Comparison of ENCODE assay signal across 1 cellular context in the genomic region with DNA sequence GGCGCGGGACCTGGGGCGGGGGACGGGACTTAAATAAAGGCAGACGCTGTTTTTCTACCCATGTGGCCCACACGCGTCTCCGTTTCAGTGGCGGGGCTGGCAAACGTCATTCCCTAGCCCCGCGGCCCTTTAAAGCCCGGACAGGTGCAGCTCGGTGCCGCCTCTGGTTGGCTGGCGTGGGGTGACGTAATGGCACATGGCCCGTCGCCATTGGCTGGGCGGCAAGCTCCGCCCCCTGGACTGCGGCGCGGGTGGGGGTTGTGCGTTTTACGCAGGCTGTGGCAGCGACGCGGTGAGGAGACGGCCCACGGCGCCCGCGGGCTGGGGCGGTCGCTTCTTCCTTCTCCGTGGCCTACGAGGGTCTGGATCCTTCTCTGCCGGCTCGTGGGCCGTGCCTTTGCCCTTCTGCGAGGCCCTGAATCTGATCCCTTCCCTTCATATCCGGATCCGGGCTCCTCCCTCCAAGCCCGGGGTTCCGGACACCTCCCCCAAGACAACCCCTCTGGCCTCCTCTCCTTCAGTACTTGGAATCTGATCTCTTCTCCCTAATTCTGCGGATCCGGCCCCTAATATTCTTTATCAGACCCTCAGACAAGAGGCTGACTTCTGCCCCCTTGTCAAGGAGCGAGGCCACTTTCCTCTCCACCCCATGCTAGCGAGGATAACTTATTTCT.
TF ChIP-seq lines count a peak whose summit lies in the region.

A gene with protein sequence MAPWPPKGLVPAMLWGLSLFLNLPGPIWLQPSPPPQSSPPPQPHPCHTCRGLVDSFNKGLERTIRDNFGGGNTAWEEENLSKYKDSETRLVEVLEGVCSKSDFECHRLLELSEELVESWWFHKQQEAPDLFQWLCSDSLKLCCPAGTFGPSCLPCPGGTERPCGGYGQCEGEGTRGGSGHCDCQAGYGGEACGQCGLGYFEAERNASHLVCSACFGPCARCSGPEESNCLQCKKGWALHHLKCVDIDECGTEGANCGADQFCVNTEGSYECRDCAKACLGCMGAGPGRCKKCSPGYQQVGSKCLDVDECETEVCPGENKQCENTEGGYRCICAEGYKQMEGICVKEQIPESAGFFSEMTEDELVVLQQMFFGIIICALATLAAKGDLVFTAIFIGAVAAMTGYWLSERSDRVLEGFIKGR (plus strand): TSS at position 274 of the 674 bp plus-strand sequence. CDS start 605 bp downstream, outside the sequence.

TF ChIP-seq in K562, 482 proteins besides CTCF, POLR2A, EP300 and RAD21 (continued from another document and continues in another):
- peak; percentile 88 for TF ChIP-seq JUN (IDR thresholded peaks at IDR 0.05; ENCODE audit: borderline replicate concordance, low read depth, low read length)
- TF ChIP-seq JUN (CRISPR knock-in tag; IDR thresholded peaks at IDR 0.05; ENCODE audit: borderline replicate concordance): peak; percentile 11; the same call in 1 of the 2 replicates
- TF ChIP-seq, protein P1, sequence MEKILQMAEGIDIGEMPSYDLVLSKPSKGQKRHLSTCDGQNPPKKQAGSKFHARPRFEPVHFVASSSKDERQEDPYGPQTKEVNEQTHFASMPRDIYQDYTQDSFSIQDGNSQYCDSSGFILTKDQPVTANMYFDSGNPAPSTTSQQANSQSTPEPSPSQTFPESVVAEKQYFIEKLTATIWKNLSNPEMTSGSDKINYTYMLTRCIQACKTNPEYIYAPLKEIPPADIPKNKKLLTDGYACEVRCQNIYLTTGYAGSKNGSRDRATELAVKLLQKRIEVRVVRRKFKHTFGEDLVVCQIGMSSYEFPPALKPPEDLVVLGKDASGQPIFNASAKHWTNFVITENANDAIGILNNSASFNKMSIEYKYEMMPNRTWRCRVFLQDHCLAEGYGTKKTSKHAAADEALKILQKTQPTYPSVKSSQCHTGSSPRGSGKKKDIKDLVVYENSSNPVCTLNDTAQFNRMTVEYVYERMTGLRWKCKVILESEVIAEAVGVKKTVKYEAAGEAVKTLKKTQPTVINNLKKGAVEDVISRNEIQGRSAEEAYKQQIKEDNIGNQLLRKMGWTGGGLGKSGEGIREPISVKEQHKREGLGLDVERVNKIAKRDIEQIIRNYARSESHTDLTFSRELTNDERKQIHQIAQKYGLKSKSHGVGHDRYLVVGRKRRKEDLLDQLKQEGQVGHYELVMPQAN (IDR thresholded peaks at IDR 0.05; ENCODE audit: borderline replicate concordance): peak; percentile 59; the same call in 1 of the 2 replicates
- TF ChIP-seq, protein P2, sequence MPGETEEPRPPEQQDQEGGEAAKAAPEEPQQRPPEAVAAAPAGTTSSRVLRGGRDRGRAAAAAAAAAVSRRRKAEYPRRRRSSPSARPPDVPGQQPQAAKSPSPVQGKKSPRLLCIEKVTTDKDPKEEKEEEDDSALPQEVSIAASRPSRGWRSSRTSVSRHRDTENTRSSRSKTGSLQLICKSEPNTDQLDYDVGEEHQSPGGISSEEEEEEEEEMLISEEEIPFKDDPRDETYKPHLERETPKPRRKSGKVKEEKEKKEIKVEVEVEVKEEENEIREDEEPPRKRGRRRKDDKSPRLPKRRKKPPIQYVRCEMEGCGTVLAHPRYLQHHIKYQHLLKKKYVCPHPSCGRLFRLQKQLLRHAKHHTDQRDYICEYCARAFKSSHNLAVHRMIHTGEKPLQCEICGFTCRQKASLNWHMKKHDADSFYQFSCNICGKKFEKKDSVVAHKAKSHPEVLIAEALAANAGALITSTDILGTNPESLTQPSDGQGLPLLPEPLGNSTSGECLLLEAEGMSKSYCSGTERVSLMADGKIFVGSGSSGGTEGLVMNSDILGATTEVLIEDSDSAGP (CRISPR knock-in tag; IDR thresholded peaks at IDR 0.05): peak; percentile 84; the same call in 1 of the 2 replicates
- TF ChIP-seq ZNF146 (CRISPR knock-in tag; IDR thresholded peaks at IDR 0.05; ENCODE audit: unreplicated experiment): no peak
- no peak for TF ChIP-seq PYGO2 (tag; IDR thresholded peaks at IDR 0.05)
- TF ChIP-seq, protein P3, sequence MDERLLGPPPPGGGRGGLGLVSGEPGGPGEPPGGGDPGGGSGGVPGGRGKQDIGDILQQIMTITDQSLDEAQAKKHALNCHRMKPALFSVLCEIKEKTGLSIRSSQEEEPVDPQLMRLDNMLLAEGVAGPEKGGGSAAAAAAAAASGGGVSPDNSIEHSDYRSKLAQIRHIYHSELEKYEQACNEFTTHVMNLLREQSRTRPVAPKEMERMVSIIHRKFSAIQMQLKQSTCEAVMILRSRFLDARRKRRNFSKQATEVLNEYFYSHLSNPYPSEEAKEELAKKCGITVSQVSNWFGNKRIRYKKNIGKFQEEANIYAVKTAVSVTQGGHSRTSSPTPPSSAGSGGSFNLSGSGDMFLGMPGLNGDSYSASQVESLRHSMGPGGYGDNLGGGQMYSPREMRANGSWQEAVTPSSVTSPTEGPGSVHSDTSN (CRISPR knock-in tag; IDR thresholded peaks at IDR 0.05; ENCODE audit: low read depth): no peak
- TF ChIP-seq, protein P3 (tag; conservative IDR thresholded peaks at IDR 0.05; ENCODE audit: low read depth): no peak
- TF ChIP-seq, protein P4, sequence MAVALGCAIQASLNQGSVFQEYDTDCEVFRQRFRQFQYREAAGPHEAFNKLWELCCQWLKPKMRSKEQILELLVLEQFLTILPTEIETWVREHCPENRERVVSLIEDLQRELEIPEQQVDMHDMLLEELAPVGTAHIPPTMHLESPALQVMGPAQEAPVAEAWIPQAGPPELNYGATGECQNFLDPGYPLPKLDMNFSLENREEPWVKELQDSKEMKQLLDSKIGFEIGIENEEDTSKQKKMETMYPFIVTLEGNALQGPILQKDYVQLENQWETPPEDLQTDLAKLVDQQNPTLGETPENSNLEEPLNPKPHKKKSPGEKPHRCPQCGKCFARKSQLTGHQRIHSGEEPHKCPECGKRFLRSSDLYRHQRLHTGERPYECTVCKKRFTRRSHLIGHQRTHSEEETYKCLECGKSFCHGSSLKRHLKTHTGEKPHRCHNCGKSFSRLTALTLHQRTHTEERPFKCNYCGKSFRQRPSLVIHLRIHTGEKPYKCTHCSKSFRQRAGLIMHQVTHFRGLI (CRISPR knock-in tag; IDR thresholded peaks at IDR 0.05): no peak
- TF ChIP-seq ZNF583 (CRISPR knock-in tag; IDR thresholded peaks at IDR 0.05): no peak
- TF ChIP-seq ZNF695 (CRISPR knock-in tag; IDR thresholded peaks at IDR 0.05): no peak
- peak; percentile 93 for TF ChIP-seq KDM5B (IDR thresholded peaks at IDR 0.05; ENCODE audit: insufficient replicate concordance, low read depth, low read length)
- TF ChIP-seq, protein P5, sequence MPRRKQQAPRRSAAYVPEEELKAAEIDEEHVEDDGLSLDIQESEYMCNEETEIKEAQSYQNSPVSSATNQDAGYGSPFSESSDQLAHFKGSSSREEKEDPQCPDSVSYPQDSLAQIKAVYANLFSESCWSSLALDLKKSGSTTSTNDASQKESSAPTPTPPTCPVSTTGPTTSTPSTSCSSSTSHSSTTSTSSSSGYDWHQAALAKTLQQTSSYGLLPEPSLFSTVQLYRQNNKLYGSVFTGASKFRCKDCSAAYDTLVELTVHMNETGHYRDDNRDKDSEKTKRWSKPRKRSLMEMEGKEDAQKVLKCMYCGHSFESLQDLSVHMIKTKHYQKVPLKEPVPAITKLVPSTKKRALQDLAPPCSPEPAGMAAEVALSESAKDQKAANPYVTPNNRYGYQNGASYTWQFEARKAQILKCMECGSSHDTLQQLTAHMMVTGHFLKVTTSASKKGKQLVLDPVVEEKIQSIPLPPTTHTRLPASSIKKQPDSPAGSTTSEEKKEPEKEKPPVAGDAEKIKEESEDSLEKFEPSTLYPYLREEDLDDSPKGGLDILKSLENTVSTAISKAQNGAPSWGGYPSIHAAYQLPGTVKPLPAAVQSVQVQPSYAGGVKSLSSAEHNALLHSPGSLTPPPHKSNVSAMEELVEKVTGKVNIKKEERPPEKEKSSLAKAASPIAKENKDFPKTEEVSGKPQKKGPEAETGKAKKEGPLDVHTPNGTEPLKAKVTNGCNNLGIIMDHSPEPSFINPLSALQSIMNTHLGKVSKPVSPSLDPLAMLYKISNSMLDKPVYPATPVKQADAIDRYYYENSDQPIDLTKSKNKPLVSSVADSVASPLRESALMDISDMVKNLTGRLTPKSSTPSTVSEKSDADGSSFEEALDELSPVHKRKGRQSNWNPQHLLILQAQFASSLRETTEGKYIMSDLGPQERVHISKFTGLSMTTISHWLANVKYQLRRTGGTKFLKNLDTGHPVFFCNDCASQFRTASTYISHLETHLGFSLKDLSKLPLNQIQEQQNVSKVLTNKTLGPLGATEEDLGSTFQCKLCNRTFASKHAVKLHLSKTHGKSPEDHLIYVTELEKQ (CRISPR knock-in tag; IDR thresholded peaks at IDR 0.05): no peak
- TF ChIP-seq MYC (IDR thresholded peaks at IDR 0.05; ENCODE audit: low read depth, low read length): peak; percentile 84
- peak; percentile 73; the same call in 1 of the 2 replicates for TF ChIP-seq MYC (CRISPR knock-in tag; IDR thresholded peaks at IDR 0.05; ENCODE audit: borderline replicate concordance, low read depth)
- TF ChIP-seq KAT7 (CRISPR knock-in tag; IDR thresholded peaks at IDR 0.05; ENCODE audit: borderline replicate concordance): no peak
- no peak for TF ChIP-seq MAFF (IDR thresholded peaks at IDR 0.05; ENCODE audit: low read length)
- TF ChIP-seq SAFB (IDR thresholded peaks at IDR 0.05; ENCODE audit: borderline replicate concordance, low read depth, low read length): peak; percentile 91
- TF ChIP-seq ZNF551 (CRISPR knock-in tag; IDR thresholded peaks at IDR 0.05): no peak
- TF ChIP-seq CEBPB (tag; IDR thresholded peaks at IDR 0.05): peak; percentile 39; the same call in 1 of the 2 replicates
- TF ChIP-seq KLF6 (CRISPR knock-in tag; IDR thresholded peaks at IDR 0.05; ENCODE audit: borderline replicate concordance): no peak
- no peak for TF ChIP-seq PRMT5 (CRISPR knock-in tag; IDR thresholded peaks at IDR 0.05)
- TF ChIP-seq ZNF830 (CRISPR knock-in tag; IDR thresholded peaks at IDR 0.05): no peak
- TF ChIP-seq ZNF79 (CRISPR knock-in tag; IDR thresholded peaks at IDR 0.05; ENCODE audit: low read depth): no peak
- TF ChIP-seq, protein P6, sequence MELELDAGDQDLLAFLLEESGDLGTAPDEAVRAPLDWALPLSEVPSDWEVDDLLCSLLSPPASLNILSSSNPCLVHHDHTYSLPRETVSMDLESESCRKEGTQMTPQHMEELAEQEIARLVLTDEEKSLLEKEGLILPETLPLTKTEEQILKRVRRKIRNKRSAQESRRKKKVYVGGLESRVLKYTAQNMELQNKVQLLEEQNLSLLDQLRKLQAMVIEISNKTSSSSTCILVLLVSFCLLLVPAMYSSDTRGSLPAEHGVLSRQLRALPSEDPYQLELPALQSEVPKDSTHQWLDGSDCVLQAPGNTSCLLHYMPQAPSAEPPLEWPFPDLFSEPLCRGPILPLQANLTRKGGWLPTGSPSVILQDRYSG (tag; conservative IDR thresholded peaks at IDR 0.05; ENCODE audit: low read depth): no peak
- peak; percentile 89 for TF ChIP-seq CREB1 (IDR thresholded peaks at IDR 0.05)
- TF ChIP-seq CREB1 (CRISPR knock-in tag; IDR thresholded peaks at IDR 0.05): peak; percentile 89
- no peak for TF ChIP-seq ZNF668 (CRISPR knock-in tag; IDR thresholded peaks at IDR 0.05)
- TF ChIP-seq, protein P7, sequence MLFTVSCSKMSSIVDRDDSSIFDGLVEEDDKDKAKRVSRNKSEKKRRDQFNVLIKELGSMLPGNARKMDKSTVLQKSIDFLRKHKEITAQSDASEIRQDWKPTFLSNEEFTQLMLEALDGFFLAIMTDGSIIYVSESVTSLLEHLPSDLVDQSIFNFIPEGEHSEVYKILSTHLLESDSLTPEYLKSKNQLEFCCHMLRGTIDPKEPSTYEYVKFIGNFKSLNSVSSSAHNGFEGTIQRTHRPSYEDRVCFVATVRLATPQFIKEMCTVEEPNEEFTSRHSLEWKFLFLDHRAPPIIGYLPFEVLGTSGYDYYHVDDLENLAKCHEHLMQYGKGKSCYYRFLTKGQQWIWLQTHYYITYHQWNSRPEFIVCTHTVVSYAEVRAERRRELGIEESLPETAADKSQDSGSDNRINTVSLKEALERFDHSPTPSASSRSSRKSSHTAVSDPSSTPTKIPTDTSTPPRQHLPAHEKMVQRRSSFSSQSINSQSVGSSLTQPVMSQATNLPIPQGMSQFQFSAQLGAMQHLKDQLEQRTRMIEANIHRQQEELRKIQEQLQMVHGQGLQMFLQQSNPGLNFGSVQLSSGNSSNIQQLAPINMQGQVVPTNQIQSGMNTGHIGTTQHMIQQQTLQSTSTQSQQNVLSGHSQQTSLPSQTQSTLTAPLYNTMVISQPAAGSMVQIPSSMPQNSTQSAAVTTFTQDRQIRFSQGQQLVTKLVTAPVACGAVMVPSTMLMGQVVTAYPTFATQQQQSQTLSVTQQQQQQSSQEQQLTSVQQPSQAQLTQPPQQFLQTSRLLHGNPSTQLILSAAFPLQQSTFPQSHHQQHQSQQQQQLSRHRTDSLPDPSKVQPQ (CRISPR knock-in tag; IDR thresholded peaks at IDR 0.05; ENCODE audit: borderline replicate concordance): no peak
- no peak for TF ChIP-seq PHB2 (IDR thresholded peaks at IDR 0.05; ENCODE audit: low read depth)
- no peak for TF ChIP-seq POLR3A (IDR thresholded peaks at IDR 0.05; ENCODE audit: borderline replicate concordance, extremely low read depth, insufficient read depth, insufficient read length)
- TF ChIP-seq, protein P8, sequence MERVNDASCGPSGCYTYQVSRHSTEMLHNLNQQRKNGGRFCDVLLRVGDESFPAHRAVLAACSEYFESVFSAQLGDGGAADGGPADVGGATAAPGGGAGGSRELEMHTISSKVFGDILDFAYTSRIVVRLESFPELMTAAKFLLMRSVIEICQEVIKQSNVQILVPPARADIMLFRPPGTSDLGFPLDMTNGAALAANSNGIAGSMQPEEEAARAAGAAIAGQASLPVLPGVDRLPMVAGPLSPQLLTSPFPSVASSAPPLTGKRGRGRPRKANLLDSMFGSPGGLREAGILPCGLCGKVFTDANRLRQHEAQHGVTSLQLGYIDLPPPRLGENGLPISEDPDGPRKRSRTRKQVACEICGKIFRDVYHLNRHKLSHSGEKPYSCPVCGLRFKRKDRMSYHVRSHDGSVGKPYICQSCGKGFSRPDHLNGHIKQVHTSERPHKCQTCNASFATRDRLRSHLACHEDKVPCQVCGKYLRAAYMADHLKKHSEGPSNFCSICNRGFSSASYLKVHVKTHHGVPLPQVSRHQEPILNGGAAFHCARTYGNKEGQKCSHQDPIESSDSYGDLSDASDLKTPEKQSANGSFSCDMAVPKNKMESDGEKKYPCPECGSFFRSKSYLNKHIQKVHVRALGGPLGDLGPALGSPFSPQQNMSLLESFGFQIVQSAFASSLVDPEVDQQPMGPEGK (CRISPR knock-in tag; IDR thresholded peaks at IDR 0.05; ENCODE audit: borderline replicate concordance): no peak
- no peak for TF ChIP-seq SRSF3 (IDR thresholded peaks at IDR 0.05; ENCODE audit: insufficient read depth, low read length)
- no peak for TF ChIP-seq CREBBP (IDR thresholded peaks at IDR 0.05; ENCODE audit: low read depth, low read length)
- TF ChIP-seq POLR2AphosphoS5 (IDR thresholded peaks at IDR 0.05; ENCODE audit: control insufficient read depth, insufficient read depth, low read depth, low read length): peak; percentile 62
